21 cellular contexts compared by ENCODE assay signal in genomic region chr10:78456649-78457400, GRCh38.
DNase-seq lines count a peak whose midpoint lies in the region; ATAC-seq and TF ChIP-seq lines count a peak whose summit lies in the region.
"Had no signal": no experiment of that assay in that cellular context is flagged by ENCODE, and none has a peak within 500 bp of the region (broad histone marks: within the 10 kb centered on the region; RNA-seq: fewer than 3 reads in every experiment).

No MANE protein-coding gene starts in this region.

- TF ChIP-seq RAD21 in IMR-90 (IDR thresholded peaks at IDR 0.05; ENCODE audit: low read length): no peak

- no peaks in the 10 kb centered on the region for H4K20me1 ChIP-seq in IMR-90 (ENCODE audit: insufficient read depth, low read length)

- no peak overlapping the region for H3K23ac ChIP-seq in IMR-90 (ENCODE audit: low read depth, low read length)

- BruUV-seq in IMR-90 (replicated peaks; lab: Mats Ljungman, UMichigan): no TSS peak

- no peak for TF ChIP-seq POLR2A in IMR-90 (IDR thresholded peaks at IDR 0.05; ENCODE audit: low read depth, low read length)
- TF ChIP-seq POLR2A in gastroesophageal sphincter (IDR thresholded peaks at IDR 0.05): no peak

- H3K9ac ChIP-seq in IMR-90 (ENCODE audit: low read depth, low read length): no peak overlapping the region
- H3K9ac ChIP-seq: GM23248, SK-N-SH had no signal

- H3K27ac ChIP-seq in C4-2B (peak overlapping the region; percentile 64), IMR-90 (ENCODE audit: insufficient read depth, low read length) (no peak overlapping the region), gastroesophageal sphincter (no peak overlapping the region)
- H3K27ac ChIP-seq: GM23248 had no signal

- H3K9me3 Mint-ChIP-seq in neural crest cell: no peaks in the 10 kb centered on the region
- H3K9me3 Mint-ChIP-seq: CD4-positive, alpha-beta memory T cell; H9; HFFc6 had no signal

- dilution Hi-C loops in IMR-90 (cut with HindIII; ENCODE audit: low sequenced_read_pairs, unreplicated experiment): no loop called here

- CTCF ChIA-PET in IMR-90 (lab: Yijun Ruan, JAX): no interaction called here

- no peak overlapping the region for H4K8ac ChIP-seq in IMR-90 (ENCODE audit: low read depth in 2 of 2, low read length in 2 of 2)

- H2BK15ac ChIP-seq in IMR-90 (ENCODE audit: low read depth, low read length): peak overlapping the region; percentile 22; the same call in 1 of the 3 replicates

- no peak overlapping the region for H3K18ac ChIP-seq in IMR-90 (ENCODE audit: low read depth, low read length)

- no peak overlapping the region for H3K4me3 Mint-ChIP-seq in neural crest cell
- H3K4me3 Mint-ChIP-seq: CD4-positive, alpha-beta memory T cell; H9 had no signal

- H3K27me3 ChIP-seq in IMR-90 (ENCODE audit: control insufficient read depth, insufficient read depth, low read length): no peaks in the 10 kb centered on the region
- no peaks in the 10 kb centered on the region for H3K27me3 ChIP-seq in gastroesophageal sphincter

- H3K4ac ChIP-seq in IMR-90 (ENCODE audit: low read depth, low read length): peak overlapping the region; percentile 52

- POLR2A ChIA-PET in IMR-90 (lab: Charles Lee; ENCODE audit: unreplicated experiment): no interaction called here

- H2AFZ ChIP-seq in IMR-90 (replicated peaks; ENCODE audit: low read length, poor library complexity): no peak overlapping the region
- H2AFZ ChIP-seq: GM23248 had no signal

- WGBS in IMR-90 (ENCODE audit: extremely low coverage in 2 of 2, insufficient read length in 1 of 2), 2 experiments: 96% methylated on average over 4 of the region's 13 CpGs; no CpG with 5 or more reads in 1 of the 2 experiments
- 65% methylated on average over 12 of the region's 13 CpGs; no CpG with 5 or more reads in 1 of the 2 donors for WGBS in gastroesophageal sphincter (ENCODE audit: low coverage in 1 of 2), 2 donors

- peak overlapping the region; percentile 69 for H2AK5ac ChIP-seq in IMR-90 (ENCODE audit: low read depth, low read length)

- ATAC-seq in IMR-90 (ENCODE audit: low read depth) (no peak), left ventricle myocardium superior (peak; percentile 65), gastroesophageal sphincter (no peak), HG03342 (IDR thresholded peaks at IDR 0.05; ENCODE audit: unreplicated experiment) (no peak)

- in situ Hi-C loops in IMR-90 (cut with MboI; ENCODE audit: low sequenced_read_pairs): no loop called here

- H3K14ac ChIP-seq in IMR-90 (replicated peaks; ENCODE audit: low read depth, low read length): 0 out of 2 replicates have a peak overlapping the region, but pooled peaks have one; percentile 26

- no peaks in the 10 kb centered on the region for H3K79me1 ChIP-seq in IMR-90 (ENCODE audit: low read depth in 1 of 2, low read length in 2 of 2)

- peak overlapping the region; percentile 49 for H2AK9ac ChIP-seq in IMR-90 (replicated peaks; ENCODE audit: low read depth, low read length, poor library complexity)

- H3K36me3 Mint-ChIP-seq in neural crest cell (ENCODE audit: low read depth): no peaks in the 10 kb centered on the region
- H3K36me3 Mint-ChIP-seq: CD4-positive, alpha-beta memory T cell had no signal

- no peak for TF ChIP-seq EP300 in gastroesophageal sphincter (IDR thresholded peaks at IDR 0.05)

- H3K56ac ChIP-seq in IMR-90 (ENCODE audit: extremely low read depth, insufficient read depth, low read length): no peak overlapping the region

- H2BK120ac ChIP-seq in IMR-90 (ENCODE audit: low read depth, low read length): peak overlapping the region; percentile 48; the same call in 1 of the 2 replicates

- H3K4me2 ChIP-seq in IMR-90 (ENCODE audit: low read depth, low read length): no peak overlapping the region

- H3K4me3 ChIP-seq in IMR-90 (ENCODE audit: insufficient read depth, low read depth, low read length) (no peak overlapping the region), gastroesophageal sphincter (no peak overlapping the region)
- H3K4me3 ChIP-seq: GM23248 had no signal

- H2BK5ac ChIP-seq in IMR-90 (ENCODE audit: low read depth, low read length, poor library complexity, severe bottlenecking): no peak overlapping the region

- peaks cover 15% of the 10 kb centered on the region for H3K9me1 ChIP-seq in IMR-90 (ENCODE audit: insufficient read depth, low read length)

- H4K91ac ChIP-seq in IMR-90 (ENCODE audit: insufficient read depth, low read depth, low read length): peak overlapping the region; percentile 20; the same call in 1 of the 2 replicates

- H3K4me1 Mint-ChIP-seq in neural crest cell: peaks cover 22% of the 10 kb centered on the region
- H3K4me1 Mint-ChIP-seq: CD4-positive, alpha-beta memory T cell had no signal

- no peaks in the 10 kb centered on the region for H3K27me3 Mint-ChIP-seq in neural crest cell (ENCODE audit: low read depth)

- DNase-seq in IMR-90 (no peak), left ventricle myocardium superior (peak; percentile 54), neural crest cell (ENCODE audit: low read depth, low spot score) (no peak), NCI-H2196 (lab: John Stamatoyannopoulos, UW; ENCODE audit: unreplicated experiment) (no peak), HUDEP-2 (lab: John Stamatoyannopoulos, UW; ENCODE audit: unreplicated experiment in 76 of 76) (no peak)
- DNase-seq: CD4-positive, alpha-beta memory T cell; DMS153; GM23248; H9; HFFc6; Karpas-422; NCI-H1694; NCI-H2081 treated with DMSO at 0.1 percent for 48 hours; NCI-H2171 treated with DMSO at 0.1 percent for 48 hours; NCI-H446; NCI-H526; SHP77 treated with DMSO at 0.1 percent for 48 hours; SK-N-SH had no signal

- no peak overlapping the region; the same call in 1 of the 2 replicates for H2BK20ac ChIP-seq in IMR-90 (ENCODE audit: low read depth, low read length)

- H3K36me3 ChIP-seq in IMR-90 (ENCODE audit: control insufficient read depth, insufficient read depth, low read length): no peaks in the 10 kb centered on the region
- H3K36me3 ChIP-seq in gastroesophageal sphincter: no peaks in the 10 kb centered on the region

- intact Hi-C loops in IMR-90 (cut with micrococcal nuclease): no loop called here
- intact Hi-C loops in left ventricle myocardium superior (cut with micrococcal nuclease): no loop called here

- H3K27ac Mint-ChIP-seq in neural crest cell (ENCODE audit: unreplicated experiment): peak overlapping the region; percentile 71
- H3K27ac Mint-ChIP-seq: CD4-positive, alpha-beta memory T cell; HFFc6 had no signal

- H3K9me3 ChIP-seq in IMR-90 (ENCODE audit: control insufficient read depth, insufficient read depth, low read length): no peaks in the 10 kb centered on the region
- no peaks in the 10 kb centered on the region for H3K9me3 ChIP-seq in gastroesophageal sphincter
- H3K9me3 ChIP-seq: SK-N-SH had no signal

- no peak for TF ChIP-seq CTCF in C4-2B (conservative IDR thresholded peaks at IDR 0.05)
- TF ChIP-seq CTCF in IMR-90 (conservative IDR thresholded peaks at IDR 0.05; ENCODE audit: low read depth, low read length): no peak
- no peak for TF ChIP-seq CTCF in neural crest cell (conservative IDR thresholded peaks at IDR 0.05)
- TF ChIP-seq CTCF in gastroesophageal sphincter (IDR thresholded peaks at IDR 0.05): no peak

- no peak overlapping the region for H4K5ac ChIP-seq in IMR-90 (ENCODE audit: low read depth, low read length)

- H3K4me1 ChIP-seq in IMR-90 (ENCODE audit: control insufficient read depth, insufficient read depth, low read length) (peaks cover 14% of the 10 kb centered on the region), gastroesophageal sphincter (peaks cover 0 to 10% (median 0%) of the 10 kb centered on the region in 3 donors)

TF ChIP-seq in IMR-90, 13 proteins besides CTCF, POLR2A, EP300 and RAD21:
- TF ChIP-seq SMC3 (IDR thresholded peaks at IDR 0.05; ENCODE audit: low read depth, low read length) (no peak), MAFK (IDR thresholded peaks at IDR 0.05; ENCODE audit: low read depth, low read length) (no peak), ELK1 (IDR thresholded peaks at IDR 0.05; ENCODE audit: borderline replicate concordance, low read depth, low read length) (no peak), USF2 (IDR thresholded peaks at IDR 0.05; ENCODE audit: low read depth, low read length) (no peak), FOS (IDR thresholded peaks at IDR 0.05; ENCODE audit: low read depth, low read length) (no peak), MXI1 (IDR thresholded peaks at IDR 0.05; ENCODE audit: borderline replicate concordance, low read depth, low read length) (no peak), CEBPB (IDR thresholded peaks at IDR 0.05; ENCODE audit: low read depth, low read length) (no peak), CHD1 (IDR thresholded peaks at IDR 0.05; ENCODE audit: low read depth, low read length) (no peak), MAZ (IDR thresholded peaks at IDR 0.05; ENCODE audit: borderline replicate concordance, low read depth, low read length) (no peak), BHLHE40 (IDR thresholded peaks at IDR 0.05; ENCODE audit: low read depth, low read length) (no peak)
